ENCODE assay signal across 8 cellular contexts in genomic region chr7:23013715-23014649, GRCh38. TPM values are rescaled to one million over a fixed set of nuclear protein-coding genes. Genes with fewer than 3 reads are reported as not detected.
A peak's percentile ranks its signal among the peaks of the same experiment; 100 is the strongest.
DNase-seq lines count a peak whose midpoint lies in the region; ATAC-seq and TF ChIP-seq lines count a peak whose summit lies in the region.

TSS of gene HYCC1 (minus strand) at chr7:23014130. CDS start at chr7:22991111, 23,019 bp downstream.

- DNase-seq in NCI-H526 treated with DMSO at 0.1 percent for 48 hours (lab: John Stamatoyannopoulos, UW) = peak; percentile 95
- DNase-seq in activated CD4-positive, alpha-beta T cell treated with anti-CD3 and anti-CD28 coated beads, Interleukin-2, amount 10 ng/mL, durations not matched to agents 7 days and 5 days = peak; percentile 99
- DNase-seq in dedifferentiated amniotic fluid mesenchymal stem cell (ENCODE audit: extremely low spot score) = peak; percentile 99
- peak; percentile 99 for DNase-seq in left lobe of liver (ENCODE audit: low spot score)
- peak; percentile 98 for DNase-seq in stimulated activated CD4-positive, alpha-beta T cell treated with anti-CD3 and anti-CD28 coated beads, Interleukin-2, amount 100 ng/mL, for 4 hours (ENCODE audit: low read depth)

- H3K9me3 Mint-ChIP-seq in activated CD4-positive, alpha-beta T cell treated with anti-CD3 and anti-CD28 coated beads, Interleukin-2, amount 10 ng/mL, durations not matched to agents 7 days and 5 days = peaks cover 7% of the 10 kb centered on the region

- ATAC-seq in GM19328 (IDR thresholded peaks at IDR 0.05; ENCODE audit: unreplicated experiment) (peak; percentile 96), HG03520 (IDR thresholded peaks at IDR 0.05; ENCODE audit: unreplicated experiment) (peak; percentile 95), left lobe of liver (peak; percentile 96)

- CTCF ChIA-PET in activated CD4-positive, alpha-beta T cell treated with anti-CD3 and anti-CD28 coated beads, Interleukin-2, amount 10 ng/mL, durations not matched to agents 7 days and 5 days (lab: Charles Lee) = interaction anchor here (1.7 to 2.1 kb wide), 2 partner anchors 10 to 13 kb away, joined by 5 to 10 read pairs; no protein-coding TSS in a partner anchor

- H3K27ac ChIP-seq in C4-2B = peak within 1 kb of the TSS; percentile 42

- H3K27ac Mint-ChIP-seq in activated CD4-positive, alpha-beta T cell treated with anti-CD3 and anti-CD28 coated beads, Interleukin-2, amount 10 ng/mL, durations not matched to agents 7 days and 5 days = peak within 1 kb of the TSS; percentile 96

- POLR2A ChIA-PET in activated CD4-positive, alpha-beta T cell treated with anti-CD3 and anti-CD28 coated beads, Interleukin-2, amount 10 ng/mL, durations not matched to agents 7 days and 5 days (lab: Charles Lee) = no interaction called here

- peak within 1 kb of the TSS; percentile 94 for H3K4me3 Mint-ChIP-seq in activated CD4-positive, alpha-beta T cell treated with anti-CD3 and anti-CD28 coated beads, Interleukin-2, amount 10 ng/mL, durations not matched to agents 7 days and 5 days

- H3K36me3 Mint-ChIP-seq in activated CD4-positive, alpha-beta T cell treated with anti-CD3 and anti-CD28 coated beads, Interleukin-2, amount 10 ng/mL, durations not matched to agents 7 days and 5 days (ENCODE audit: low read depth) = peaks cover 17% of the 10 kb centered on the region

- peak; percentile 72 for TF ChIP-seq CTCF in C4-2B (conservative IDR thresholded peaks at IDR 0.05)

- no peaks in the 10 kb centered on the region for H3K27me3 Mint-ChIP-seq in activated CD4-positive, alpha-beta T cell treated with anti-CD3 and anti-CD28 coated beads, Interleukin-2, amount 10 ng/mL, durations not matched to agents 7 days and 5 days

- H3K4me1 Mint-ChIP-seq in activated CD4-positive, alpha-beta T cell treated with anti-CD3 and anti-CD28 coated beads, Interleukin-2, amount 10 ng/mL, durations not matched to agents 7 days and 5 days = peaks cover 35% of the 10 kb centered on the region

RNA-seq across cellular contexts. Expression of gene HYCC1, which starts in this region (rescaled TPM):
- 10 to 100 TPM; 47.2 to 54.2 TPM for total RNA-seq in activated CD4-positive, alpha-beta T cell treated with anti-CD3 and anti-CD28 coated beads, Interleukin-2, amount 10 ng/mL, durations not matched to agents 7 days and 5 days
- total RNA-seq in left lobe of liver = 14.7 TPM

Comparison
In these comparisons a context has a peak if more than half of its experiments do, and no peak if none do; other contexts are left out.
1. Peak in every context shown above with its lines: DNase-seq, ATAC-seq and H3K27ac ChIP-seq.